ENCODE assay signal across 11 cellular contexts in the genomic region with DNA sequence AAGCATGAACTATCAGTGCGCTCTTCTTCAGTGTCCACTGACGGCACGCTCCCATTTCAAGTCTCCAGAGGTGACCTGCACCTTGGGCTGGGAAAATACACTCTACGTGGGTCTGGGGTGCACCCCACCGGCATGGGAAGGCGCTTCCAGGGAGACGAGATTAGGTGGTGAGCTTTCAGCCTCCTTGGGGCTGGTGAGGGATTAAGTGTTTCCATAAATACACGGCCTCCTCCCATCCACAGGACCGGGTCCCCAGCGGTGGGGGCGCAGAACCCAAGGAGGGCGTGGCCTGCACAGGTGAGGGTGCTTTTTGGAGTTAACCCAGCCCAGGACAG. TPM values are rescaled to one million over a fixed set of nuclear protein-coding genes. Genes with fewer than 3 reads are reported as not detected.
A peak's percentile ranks its signal among the peaks of the same experiment; 100 is the strongest.
DNase-seq lines count a peak whose midpoint lies in the region; ATAC-seq and TF ChIP-seq lines count a peak whose summit lies in the region.
"Had no signal": no experiment of that assay in that cellular context is flagged by ENCODE, and none has a peak within 500 bp of the region (broad histone marks: within the 10 kb centered on the region; RNA-seq: fewer than 3 reads in every experiment).

No MANE protein-coding gene starts in this region.

- H3K4me1 ChIP-seq in A673 (ENCODE audit: insufficient read depth, low read length, poor library complexity, severe bottlenecking) (peaks cover 45% of the 10 kb centered on the region), HAP-1 (peaks cover 9% of the 10 kb centered on the region), mammary epithelial cell (ENCODE audit: insufficient read depth, low read length) (peaks cover 73% of the 10 kb centered on the region), mucosa of stomach (ENCODE audit: control insufficient read depth, insufficient read depth, low read length) (peaks cover 41% of the 10 kb centered on the region), uterus (peaks cover 0 to 12% of the 10 kb centered on the region in 2 donors)

- CTCF ChIA-PET in A673 (lab: Charles Lee) (interaction anchor here (0.7 kb wide), 1 partner anchor 267 kb away, joined by 3 read pairs; no protein-coding TSS in a partner anchor), mammary epithelial cell (lab: Charles Lee; ENCODE audit: low non-redundant PET) (interaction anchor here (0.9 kb wide), 1 partner anchor 18 kb away, joined by 12 read pairs; no protein-coding TSS in a partner anchor)

- H2AFZ ChIP-seq in mammary epithelial cell (ENCODE audit: low read depth, low read length), result peak overlapping the region; percentile 38

- no peaks in the 10 kb centered on the region for H3K9me3 ChIP-seq in A673 (ENCODE audit: low read depth, low read length, poor library complexity, severe bottlenecking)
- H3K9me3 ChIP-seq in HAP-1, result no peaks in the 10 kb centered on the region
- no peaks in the 10 kb centered on the region for H3K9me3 ChIP-seq in mammary epithelial cell (replicated peaks; ENCODE audit: insufficient read depth, low read length)
- no peaks in the 10 kb centered on the region for H3K9me3 ChIP-seq in mucosa of stomach (ENCODE audit: control insufficient read depth, low read length)
- no peaks in the 10 kb centered on the region for H3K9me3 ChIP-seq in uterus
- H3K9me3 ChIP-seq: ascending aorta had no signal

- ATAC-seq in HG02588 (IDR thresholded peaks at IDR 0.05; ENCODE audit: unreplicated experiment), result no peak

- no peak for TF ChIP-seq POLR2A in uterus (IDR thresholded peaks at IDR 0.05)

- H3K27ac ChIP-seq in A673 (ENCODE audit: low read depth, low read length, poor library complexity, severe bottlenecking) (no peak overlapping the region), mammary epithelial cell (ENCODE audit: insufficient read depth, low read depth, low read length) (peak overlapping the region; percentile 69), uterus (no peak overlapping the region)
- H3K27ac ChIP-seq: ascending aorta had no signal

- no peaks in the 10 kb centered on the region for H3K36me3 ChIP-seq in A673 (ENCODE audit: insufficient read depth, low read length, poor library complexity, severe bottlenecking)
- H3K36me3 ChIP-seq in HAP-1 (replicated peaks), result no peaks in the 10 kb centered on the region
- peaks cover 4% of the 10 kb centered on the region for H3K36me3 ChIP-seq in mammary epithelial cell (ENCODE audit: insufficient read depth, low read length)
- H3K36me3 ChIP-seq in mucosa of stomach (ENCODE audit: control insufficient read depth, insufficient read depth, low read length), result no peaks in the 10 kb centered on the region
- H3K36me3 ChIP-seq in uterus, result no peaks in the 10 kb centered on the region
- H3K36me3 ChIP-seq: ascending aorta had no signal

- H3K27me3 ChIP-seq in A673 (replicated peaks; ENCODE audit: insufficient read depth, low read depth, low read length, poor library complexity), result no peaks in the 10 kb centered on the region
- H3K27me3 ChIP-seq in HAP-1 (ENCODE audit: low read depth), result no peaks in the 10 kb centered on the region
- H3K27me3 ChIP-seq in mammary epithelial cell (ENCODE audit: insufficient read depth, low read length), result no peaks in the 10 kb centered on the region
- H3K27me3 ChIP-seq in mucosa of stomach (ENCODE audit: control insufficient read depth, insufficient read depth, low read length), result peaks cover 37% of the 10 kb centered on the region
- peaks cover 0 to 10% of the 10 kb centered on the region in 2 donors for H3K27me3 ChIP-seq in uterus

- H3K4me2 ChIP-seq in mammary epithelial cell (ENCODE audit: insufficient read depth, low read depth, low read length), result peak overlapping the region; percentile 82

- intact Hi-C loops in A673 (cut with micrococcal nuclease; ENCODE audit: unreplicated experiment), result no loop called here
- intact Hi-C loops in mammary epithelial cell (cut with micrococcal nuclease), result loop anchor here (2.0 to 10.0 kb wide), 5 partner anchors 29 to 1633 kb away; a partner anchor contains a TSS
- intact Hi-C loops in uterus (cut with DNase I; ENCODE audit: low total_unique reads), result no loop called here

- TF ChIP-seq CTCF in A673 (conservative IDR thresholded peaks at IDR 0.05; ENCODE audit: low read depth, low read length) (no peak), mammary epithelial cell (conservative IDR thresholded peaks at IDR 0.05 in 1 of 2, IDR thresholded peaks at IDR 0.05 in 1 of 2; ENCODE audit: extremely low read depth in 1 of 2, insufficient read depth in 1 of 2, low read depth in 1 of 2, low read length in 2 of 2) (no peak), uterus (IDR thresholded peaks at IDR 0.05) (no peak)

- in situ Hi-C loops in HAP-1 (cut with MboI; ENCODE audit: low sequenced_read_pairs) (no loop called here), mammary epithelial cell (cut with MboI; ENCODE audit: low sequenced_read_pairs in 2 of 2) (no loop called here)

- no peaks in the 10 kb centered on the region for H4K20me1 ChIP-seq in mammary epithelial cell (ENCODE audit: insufficient read depth, low read length)

- 44% methylated on average over 8 of the region's 12 CpGs for WGBS in mammary epithelial cell (ENCODE audit: low coverage, missing lambda C conversion rate)

- DNase-seq in A673 (ENCODE audit: low spot score) (no peak), HAP-1 (ENCODE audit: low spot score in 2 of 2) (no peak), mammary epithelial cell (no peak), uterus (no peak), islet precursor cell (no peak), NCI-H69 (lab: John Stamatoyannopoulos, UW) (no peak)
- DNase-seq: activated CD4-positive, alpha-beta T cell treated with anti-CD3 and anti-CD28 coated beads for 4 hours; NK-92 treated with Interleukin-12 subunit alpha and Interleukin-12 subunit beta, amount 100 ng/mL, for 24 hours had no signal

- POLR2A ChIA-PET in A673 (lab: Charles Lee; ENCODE audit: low non-redundant PET), result no interaction called here

- dilution Hi-C loops in mammary epithelial cell (cut with HindIII; ENCODE audit: low sequenced_read_pairs), result no loop called here

- BruUV-seq in A673 (replicated peaks; lab: Mats Ljungman, UMichigan) (no TSS peak), mammary epithelial cell (replicated peaks; lab: Mats Ljungman, UMichigan) (no TSS peak)

- H3K9ac ChIP-seq in mammary epithelial cell (ENCODE audit: insufficient read depth, low read length), result peak overlapping the region; percentile 52
- no peak overlapping the region for H3K9ac ChIP-seq in mucosa of stomach (ENCODE audit: low read length)

- H3K79me2 ChIP-seq in mammary epithelial cell (ENCODE audit: insufficient read depth, low read length), result peaks cover 58% of the 10 kb centered on the region

- H3K4me3 ChIP-seq in A673 (ENCODE audit: low read depth, low read length, poor library complexity, severe bottlenecking), result peak overlapping the region; percentile 64
- H3K4me3 ChIP-seq in HAP-1, result peak overlapping the region; percentile 52
- H3K4me3 ChIP-seq in mammary epithelial cell (replicated peaks in 1 of 3; ENCODE audit: insufficient read depth in 1 of 3, low read depth in 2 of 3, low read length in 3 of 3), result peak overlapping the region; percentile 84 to 92 (median 86)
- H3K4me3 ChIP-seq in mucosa of stomach (ENCODE audit: low read length), result peak overlapping the region; percentile 19
- no peak overlapping the region for H3K4me3 ChIP-seq in uterus

RNA-seq across cellular contexts. Expression of a gene that starts 1.2 kb away (rescaled TPM):
- 3.8 and 5.9 TPM in 2 replicates for total RNA-seq in A673 (2021)
- total RNA-seq in mammary epithelial cell, result 100 to 1,000 TPM in 1 of 2 donors, 10 to 100 TPM in 1; 19.7 to 121 TPM
- polyA plus RNA-seq in mammary epithelial cell, result 81.5 TPM
- polyA minus RNA-seq in mammary epithelial cell, result 37.0 TPM
- total RNA-seq in uterus, result 1 to 10 TPM in 2 of 4 donors, not detected in 2; 2.5 to 6.4 TPM
- total RNA-seq: ascending aorta had no signal

RNA-seq across cellular contexts. Expression of a gene that starts 49.7 kb away (rescaled TPM):
- total RNA-seq in A673 (2021) (53.1 and 62.7 TPM in 2 replicates), mammary epithelial cell (10 to 100 TPM; 28.3 to 48.3 TPM), uterus (10 to 100 TPM; 11.8 to 26.6 (median 16.7) TPM)
- 45.4 TPM for polyA plus RNA-seq in mammary epithelial cell
- 69.7 TPM for polyA minus RNA-seq in mammary epithelial cell

RNA-seq across cellular contexts. Expression of a gene that starts 49.8 kb away (rescaled TPM):
- total RNA-seq in A673 (2021), result 554 and 575 TPM in 2 replicates
- total RNA-seq in mammary epithelial cell, result 100 to 1,000 TPM; 229 to 458 TPM
- polyA plus RNA-seq in mammary epithelial cell, result 747 TPM
- polyA minus RNA-seq in mammary epithelial cell, result 445 TPM
- total RNA-seq in uterus, result 100 to 1,000 TPM; 199 to 836 (median 287) TPM

Comparison
In these comparisons a context has a peak if more than half of its experiments do, and no peak if none do; other contexts are left out.
1. H3K4me3 ChIP-seq: peak in A673 (single experiment), HAP-1 (single experiment), mammary epithelial cell (3 of 3) and mucosa of stomach (single experiment); none in uterus (0 of 2).